ENCODE assay signal across 8 cellular contexts in genomic region chr3:15268033-15268631, GRCh38.
DNase-seq lines count a peak whose midpoint lies in the region; ATAC-seq and TF ChIP-seq lines count a peak whose summit lies in the region.

No MANE protein-coding gene starts in this region.

- H3K36me3 ChIP-seq in MG63 (no peaks in the 10 kb centered on the region), SJCRH30 (no peaks in the 10 kb centered on the region)

- H3K9me3 ChIP-seq in MG63 (no peaks in the 10 kb centered on the region), SJCRH30 (replicated peaks) (no peaks in the 10 kb centered on the region)

- peak; percentile 40 for ATAC-seq in GM19351 (IDR thresholded peaks at IDR 0.05; ENCODE audit: unreplicated experiment)
- ATAC-seq in foreskin keratinocyte: peak; percentile 58

- DNase-seq in AG20443 (ENCODE audit: low spot score): peak; percentile 88
- DNase-seq in MG63: peak; percentile 62
- peak; percentile 68 to 83 for DNase-seq in SJCRH30
- DNase-seq in activated effector memory CD4-positive, alpha-beta T cell treated with anti-CD3 and anti-CD28 coated beads, Interleukin-2, amount 50 U/mL, for 16 hours: peak; percentile 94
- peak; percentile 24 to 49 for DNase-seq in foreskin keratinocyte
- DNase-seq in occipital lobe (lab: John Stamatoyannopoulos, UW): peak; percentile 65
- peak in 47 of 49 donors; percentile 19 to 89 (median 76) for DNase-seq in substantia nigra (lab: John Stamatoyannopoulos, UW)

- no peak overlapping the region for H3K27ac ChIP-seq in SJCRH30
- no peak overlapping the region for H3K27ac ChIP-seq in foreskin keratinocyte
- H3K27ac ChIP-seq in substantia nigra (ENCODE audit: low read depth, low read length, poor library complexity, severe bottlenecking): no peak overlapping the region

- TF ChIP-seq CTCF in foreskin keratinocyte (conservative IDR thresholded peaks at IDR 0.05): peak; percentile 97

- H3K4me1 ChIP-seq in SJCRH30 (no peaks in the 10 kb centered on the region), foreskin keratinocyte (peaks cover 6% of the 10 kb centered on the region)

- H3K27me3 ChIP-seq in MG63: no peaks in the 10 kb centered on the region
- H3K27me3 ChIP-seq in SJCRH30: no peaks in the 10 kb centered on the region
- no peaks in the 10 kb centered on the region for H3K27me3 ChIP-seq in foreskin keratinocyte

- H3K4me3 ChIP-seq in MG63: no peak overlapping the region
- no peak overlapping the region for H3K4me3 ChIP-seq in SJCRH30

Comparison
In these comparisons a context has a peak if more than half of its experiments do, and no peak if none do; other contexts are left out.
1. DNase-seq: peak in every context shown above with its lines; median percentile 94 in activated effector memory CD4-positive, alpha-beta T cell treated with anti-CD3 and anti-CD28 coated beads, Interleukin-2, amount 50 U/mL, for 16 hours; 88 in AG20443; 76 in substantia nigra; 76 in SJCRH30; 65 in occipital lobe; 62 in MG63; 36 in foreskin keratinocyte.